8 cellular contexts compared by ENCODE assay signal in genomic region chr1:148458901-148459581, GRCh38. TPM values are rescaled to one million over a fixed set of nuclear protein-coding genes. Genes with fewer than 3 reads are reported as not detected.
A peak's percentile ranks its signal among the peaks of the same experiment; 100 is the strongest.
DNase-seq lines count a peak whose midpoint lies in the region; TF ChIP-seq lines count a peak whose summit lies in the region.
"Not testable (repeated sequence)": the region's sequence is repeated elsewhere in the genome, so short reads cannot be mapped to it uniquely, and the experiment has no call there.

No MANE protein-coding gene starts in this region.

- H3K36me3 Mint-ChIP-seq in CD8-positive, alpha-beta memory T cell; endothelial cell (ENCODE audit: low read depth, unreplicated experiment); progenitor cell of endocrine pancreas (ENCODE audit: insufficient read depth); stimulated activated naive CD8-positive, alpha-beta T cell treated with anti-CD3 and anti-CD28 coated beads, Interleukin-15, Interleukin-2, amounts not matched to agents 100 ng/mL and 50 ng/mL, for 24 hours (ENCODE audit: low read depth): not testable (repeated sequence)

- H3K4me3 ChIP-seq in CD8-positive, alpha-beta memory T cell (ENCODE audit: low read length): peak overlapping the region; percentile 58
- H3K4me3 ChIP-seq in Jurkat, Clone E6-1 (ENCODE audit: low read length): peak overlapping the region; percentile 49

- not testable (repeated sequence) for TF ChIP-seq CTCF in endothelial cell (IDR thresholded peaks at IDR 0.05; ENCODE audit: unreplicated experiment); progenitor cell of endocrine pancreas (IDR thresholded peaks at IDR 0.05; ENCODE audit: unreplicated experiment)

- not testable (repeated sequence) for H3K27me3 Mint-ChIP-seq in CD8-positive, alpha-beta memory T cell; endothelial cell (ENCODE audit: unreplicated experiment); progenitor cell of endocrine pancreas; stimulated activated naive CD8-positive, alpha-beta T cell treated with anti-CD3 and anti-CD28 coated beads, Interleukin-15, Interleukin-2, amounts not matched to agents 100 ng/mL and 50 ng/mL, for 24 hours

- CTCF ChIA-PET in CD8-positive, alpha-beta memory T cell (lab: Charles Lee): not testable (repeated sequence)

- not testable (repeated sequence) for H3K36me3 ChIP-seq in CD8-positive, alpha-beta memory T cell (ENCODE audit: insufficient read depth, low read length)

- not testable (repeated sequence) for H3K9me3 Mint-ChIP-seq in CD8-positive, alpha-beta memory T cell; endothelial cell (ENCODE audit: unreplicated experiment); progenitor cell of endocrine pancreas (ENCODE audit: low read depth); stimulated activated naive CD8-positive, alpha-beta T cell treated with anti-CD3 and anti-CD28 coated beads, Interleukin-15, Interleukin-2, amounts not matched to agents 100 ng/mL and 50 ng/mL, for 24 hours

- not testable (repeated sequence) for H3K9me3 ChIP-seq in CD8-positive, alpha-beta memory T cell (ENCODE audit: low read length)

- POLR2A ChIA-PET in CD8-positive, alpha-beta memory T cell (lab: Charles Lee): not testable (repeated sequence)

- peak overlapping the region; percentile 61 for H3K27ac ChIP-seq in CD8-positive, alpha-beta memory T cell (ENCODE audit: low read depth, low read length)

- H3K27ac Mint-ChIP-seq in CD8-positive, alpha-beta memory T cell: peak overlapping the region in 7 of 8 donors; percentile 61 to 96 (median 81)
- H3K27ac Mint-ChIP-seq in endothelial cell (ENCODE audit: unreplicated experiment): not testable (repeated sequence)
- peak overlapping the region; percentile 78 for H3K27ac Mint-ChIP-seq in progenitor cell of endocrine pancreas
- H3K27ac Mint-ChIP-seq in stimulated activated naive CD8-positive, alpha-beta T cell treated with anti-CD3 and anti-CD28 coated beads, Interleukin-15, Interleukin-2, amounts not matched to agents 100 ng/mL and 50 ng/mL, for 24 hours: peak overlapping the region; percentile 70

- H3K4me1 Mint-ChIP-seq in CD8-positive, alpha-beta memory T cell; endothelial cell (ENCODE audit: unreplicated experiment); progenitor cell of endocrine pancreas (ENCODE audit: low read depth); stimulated activated naive CD8-positive, alpha-beta T cell treated with anti-CD3 and anti-CD28 coated beads, Interleukin-15, Interleukin-2, amounts not matched to agents 100 ng/mL and 50 ng/mL, for 24 hours (ENCODE audit: low read depth): not testable (repeated sequence)

- peak overlapping the region; percentile 56 to 97 (median 74) for H3K4me3 Mint-ChIP-seq in CD8-positive, alpha-beta memory T cell
- not testable (repeated sequence) for H3K4me3 Mint-ChIP-seq in endothelial cell (ENCODE audit: unreplicated experiment)
- peak overlapping the region; percentile 73 for H3K4me3 Mint-ChIP-seq in progenitor cell of endocrine pancreas (ENCODE audit: low read depth)
- peak overlapping the region; percentile 68 for H3K4me3 Mint-ChIP-seq in stimulated activated naive CD8-positive, alpha-beta T cell treated with anti-CD3 and anti-CD28 coated beads, Interleukin-15, Interleukin-2, amounts not matched to agents 100 ng/mL and 50 ng/mL, for 24 hours

- H3K27me3 ChIP-seq in CD8-positive, alpha-beta memory T cell (ENCODE audit: insufficient read depth, low read length, poor library complexity, severe bottlenecking): not testable (repeated sequence)

- H3K4me1 ChIP-seq in CD8-positive, alpha-beta memory T cell (ENCODE audit: insufficient read depth, low read length): not testable (repeated sequence)

- peak; percentile 4 to 75 (median 60) for DNase-seq in CD8-positive, alpha-beta memory T cell
- DNase-seq in Jurkat, Clone E6-1 (ENCODE audit: low read depth, low spot score): not testable (repeated sequence)
- peak; percentile 4 for DNase-seq in T-helper 22 cell (ENCODE audit: low read depth)
- peak; percentile 79 for DNase-seq in activated effector memory CD4-positive, alpha-beta T cell treated with anti-CD3 and anti-CD28 coated beads, Interleukin-2, amount 50 U/mL, for 16 hours
- peak; percentile 35 for DNase-seq in endothelial cell (ENCODE audit: low spot score)
- DNase-seq in kidney tubule cell (ENCODE audit: low spot score): peak; percentile 5
- DNase-seq in progenitor cell of endocrine pancreas (ENCODE audit: low spot score, unreplicated experiment): peak; percentile 23

RNA-seq across cellular contexts. Expression of gene PPIAL4G, which starts 24.1 kb away (rescaled TPM):
- under 1 TPM; 0.44 TPM for total RNA-seq in CD8-positive, alpha-beta memory T cell
- not detected for polyA plus RNA-seq in CD8-positive, alpha-beta memory T cell
- polyA plus RNA-seq in Jurkat, Clone E6-1 (2012; ENCODE audit: insufficient read depth, insufficient read length): not detected
- total RNA-seq in endothelial cell (ENCODE audit: unreplicated experiment): 0.08 TPM
- 0.14 TPM in 1 of 2 replicates, not detected in the other for total RNA-seq in progenitor cell of endocrine pancreas
